In the genomic region with DNA sequence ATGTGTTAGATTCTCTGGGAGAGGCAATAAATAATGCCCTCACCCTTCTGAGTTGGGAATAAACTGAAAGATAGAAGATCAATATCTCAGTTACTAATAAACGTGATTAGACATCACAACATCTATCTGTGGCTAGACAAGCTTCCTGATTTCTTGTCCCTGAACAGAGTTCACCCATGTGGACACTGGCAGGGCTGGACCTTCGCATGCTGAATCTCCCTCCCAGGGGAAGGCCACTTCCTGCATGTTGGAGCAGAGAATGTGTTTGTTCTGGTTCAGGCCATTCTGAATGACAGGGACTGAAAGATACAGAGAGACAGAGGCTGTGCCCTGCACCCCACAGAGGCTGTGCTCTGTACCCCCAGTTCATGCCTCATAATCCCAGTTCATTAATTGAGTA, we compare ENCODE assay signal across 17 cellular contexts.
DNase-seq lines count a peak whose midpoint lies in the region; ATAC-seq and TF ChIP-seq lines count a peak whose summit lies in the region.
"Had no signal": no experiment of that assay in that cellular context is flagged by ENCODE, and none has a peak within 500 bp of the region (broad histone marks: within the 10 kb centered on the region; RNA-seq: fewer than 3 reads in every experiment).

No MANE protein-coding gene starts in this region.

- H3K4me3 ChIP-seq in dorsolateral prefrontal cortex, result no peak overlapping the region
- no peak overlapping the region for H3K4me3 ChIP-seq in osteoblast (ENCODE audit: insufficient read depth, low read length)
- H3K4me3 ChIP-seq: BLaER1, GM23338 had no signal

- H3K36me3 ChIP-seq in osteoblast (ENCODE audit: insufficient read depth, low read length), result no peaks in the 10 kb centered on the region
- H3K36me3 ChIP-seq: BLaER1 had no signal

- peaks cover 6% of the 10 kb centered on the region for H3K27me3 Mint-ChIP-seq in mesothelial cell of epicardium (ENCODE audit: low read depth)
- H3K27me3 Mint-ChIP-seq in T-helper 17 cell, result peaks cover 22% of the 10 kb centered on the region
- H3K27me3 Mint-ChIP-seq in immature natural killer cell (ENCODE audit: low read depth in 3 of 3), result peaks cover 2 to 7% (median 4%) of the 10 kb centered on the region in 3 donors

- H3K27me3 ChIP-seq in dorsolateral prefrontal cortex, result no peaks in the 10 kb centered on the region
- peaks cover 37% of the 10 kb centered on the region for H3K27me3 ChIP-seq in osteoblast (ENCODE audit: insufficient read depth, low read length)
- H3K27me3 ChIP-seq: BLaER1 had no signal

- H3K27ac ChIP-seq in dorsolateral prefrontal cortex, result peak overlapping the region in 46 of 59 donors; percentile 31 to 87 (median 76)
- no peak overlapping the region for H3K27ac ChIP-seq in osteoblast (ENCODE audit: low read depth, low read length)
- H3K27ac ChIP-seq in substantia nigra (ENCODE audit: low read depth, low read length, poor library complexity, severe bottlenecking), result peak overlapping the region; percentile 16
- H3K27ac ChIP-seq: BLaER1 had no signal

- no peaks in the 10 kb centered on the region for H4K20me1 ChIP-seq in osteoblast (ENCODE audit: insufficient read depth, low read length)
- H4K20me1 ChIP-seq: BLaER1 had no signal

- H3K9me3 ChIP-seq in osteoblast (ENCODE audit: low read depth, low read length) (no peaks in the 10 kb centered on the region), T-helper 17 cell (ENCODE audit: control insufficient read depth, low read length, poor library complexity, severe bottlenecking) (no peaks in the 10 kb centered on the region)
- H3K9me3 ChIP-seq: BLaER1 had no signal

- no peak overlapping the region for H3K4me2 ChIP-seq in osteoblast (ENCODE audit: insufficient read depth, low read length)
- H3K4me2 ChIP-seq: BLaER1, GM23338 had no signal

- H3K9me3 Mint-ChIP-seq in mesothelial cell of epicardium, result peaks cover 6% of the 10 kb centered on the region
- H3K9me3 Mint-ChIP-seq in immature natural killer cell, result no peaks in the 10 kb centered on the region
- H3K9me3 Mint-ChIP-seq: CD14-positive monocyte; CD4-positive, alpha-beta memory T cell; GM23338; HFFc6 had no signal

- H3K79me2 ChIP-seq in osteoblast (ENCODE audit: insufficient read depth, low read length), result no peaks in the 10 kb centered on the region

- DNase-seq in dorsolateral prefrontal cortex, result peak in 1 of 10 donors; percentile 12
- DNase-seq in mesothelial cell of epicardium (ENCODE audit: low spot score in 2 of 2, unreplicated experiment in 2 of 2), result no peak
- DNase-seq in osteoblast (ENCODE audit: insufficient read length, low spot score, missing footprints), result peak; percentile 10
- peak in 2 of 49 donors; percentile 11 to 53 for DNase-seq in substantia nigra (lab: John Stamatoyannopoulos, UW)
- no peak for DNase-seq in T-helper 17 cell
- DNase-seq in amygdala (lab: John Stamatoyannopoulos, UW), result no peak
- DNase-seq in immature natural killer cell, result no peak
- DNase-seq: 8988T; CD4-positive, alpha-beta memory T cell; DMS153; DMS79; GDM1; HFFc6 had no signal

- peak overlapping the region; percentile 33 for H3K27ac Mint-ChIP-seq in mesothelial cell of epicardium
- no peak overlapping the region for H3K27ac Mint-ChIP-seq in T-helper 17 cell
- no peak overlapping the region for H3K27ac Mint-ChIP-seq in immature natural killer cell
- H3K27ac Mint-ChIP-seq: CD14-positive monocyte; CD4-positive, alpha-beta memory T cell; GM23338; HFFc6 had no signal

- intact Hi-C loops in dorsolateral prefrontal cortex (cut with DNase I), result no loop called here

- no peak overlapping the region for H3K4me3 Mint-ChIP-seq in mesothelial cell of epicardium
- no peak overlapping the region for H3K4me3 Mint-ChIP-seq in T-helper 17 cell
- no peak overlapping the region for H3K4me3 Mint-ChIP-seq in immature natural killer cell
- H3K4me3 Mint-ChIP-seq: CD14-positive monocyte; CD4-positive, alpha-beta memory T cell; GM23338; HFFc6 had no signal

- ATAC-seq in T-helper 17 cell, result no peak
- ATAC-seq: GM23338, HCT116 had no signal

- H3K36me3 Mint-ChIP-seq in mesothelial cell of epicardium (no peaks in the 10 kb centered on the region), T-helper 17 cell (ENCODE audit: low read depth) (no peaks in the 10 kb centered on the region), immature natural killer cell (no peaks in the 10 kb centered on the region)
- H3K36me3 Mint-ChIP-seq: CD14-positive monocyte; CD4-positive, alpha-beta memory T cell had no signal

- no peaks in the 10 kb centered on the region for H3K4me1 ChIP-seq in osteoblast (ENCODE audit: insufficient read depth, low read length)
- H3K4me1 ChIP-seq: BLaER1 had no signal

- no peak for TF ChIP-seq CTCF in dorsolateral prefrontal cortex (IDR thresholded peaks at IDR 0.05 in 54 of 56, conservative IDR thresholded peaks at IDR 0.05 in 2 of 56; ENCODE audit: low read depth in 1 of 56, partially characterized antibody in 56 of 56)
- no peak for TF ChIP-seq CTCF in mesothelial cell of epicardium (IDR thresholded peaks at IDR 0.05; ENCODE audit: unreplicated experiment)
- no peak for TF ChIP-seq CTCF in osteoblast (IDR thresholded peaks at IDR 0.05; ENCODE audit: extremely low read depth, low read depth, low read length)

- H3K4me1 Mint-ChIP-seq in mesothelial cell of epicardium (peaks cover 48% of the 10 kb centered on the region), T-helper 17 cell (no peaks in the 10 kb centered on the region), immature natural killer cell (no peaks in the 10 kb centered on the region)
- H3K4me1 Mint-ChIP-seq: CD14-positive monocyte; CD4-positive, alpha-beta memory T cell; GM23338 had no signal

- H2AFZ ChIP-seq in osteoblast (ENCODE audit: low read length), result no peak overlapping the region
- H2AFZ ChIP-seq: GM23338 had no signal
